In the genomic region with DNA sequence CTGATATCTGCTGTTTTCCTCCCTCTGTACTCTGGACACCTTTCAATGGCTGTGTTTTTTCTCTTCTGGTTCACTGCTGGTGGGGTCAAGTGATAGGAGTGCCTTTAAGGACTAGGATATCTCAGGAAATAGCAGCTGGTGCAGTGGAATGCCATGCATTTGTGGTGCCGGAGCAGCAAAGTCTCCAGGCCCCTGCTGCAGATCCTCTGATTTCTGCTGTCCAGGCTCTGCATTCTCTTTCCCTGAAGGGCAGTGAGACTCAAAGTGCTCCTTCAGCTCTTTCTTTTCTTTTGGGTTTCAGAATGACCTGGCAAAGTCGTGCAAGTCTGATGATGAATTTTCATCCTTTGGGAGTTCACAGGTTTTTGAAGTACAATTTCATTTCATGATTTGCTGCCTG, we compare ENCODE assay signal across 2 cellular contexts.
TF ChIP-seq lines count a peak whose summit lies in the region.

No MANE protein-coding gene starts in this region.

TF ChIP-seq in GM23338, 12 proteins besides CTCF, POLR2A, EP300 and RAD21:
- TF ChIP-seq, protein P1, sequence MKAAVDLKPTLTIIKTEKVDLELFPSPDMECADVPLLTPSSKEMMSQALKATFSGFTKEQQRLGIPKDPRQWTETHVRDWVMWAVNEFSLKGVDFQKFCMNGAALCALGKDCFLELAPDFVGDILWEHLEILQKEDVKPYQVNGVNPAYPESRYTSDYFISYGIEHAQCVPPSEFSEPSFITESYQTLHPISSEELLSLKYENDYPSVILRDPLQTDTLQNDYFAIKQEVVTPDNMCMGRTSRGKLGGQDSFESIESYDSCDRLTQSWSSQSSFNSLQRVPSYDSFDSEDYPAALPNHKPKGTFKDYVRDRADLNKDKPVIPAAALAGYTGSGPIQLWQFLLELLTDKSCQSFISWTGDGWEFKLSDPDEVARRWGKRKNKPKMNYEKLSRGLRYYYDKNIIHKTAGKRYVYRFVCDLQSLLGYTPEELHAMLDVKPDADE (IDR thresholded peaks at IDR 0.05) = no peak

TF ChIP-seq in H1, 55 proteins besides CTCF, POLR2A, EP300 and RAD21:
- TF ChIP-seq KDM5A (IDR thresholded peaks at IDR 0.05; ENCODE audit: low read length) (no peak), TEAD4 (IDR thresholded peaks at IDR 0.05; ENCODE audit: low read depth, low read length) (peak; percentile 44; the same call in 1 of the 2 replicates)
TF ChIP-seq in H1: peak in this region for 1.
